In genomic region chr5:93154551-93154950, GRCh38 we compare ENCODE assay signal across 20 cellular contexts.
DNase-seq lines count a peak whose midpoint lies in the region; ATAC-seq and TF ChIP-seq lines count a peak whose summit lies in the region.
"Had no signal": no experiment of that assay in that cellular context is flagged by ENCODE, and none has a peak within 500 bp of the region (broad histone marks: within the 10 kb centered on the region; RNA-seq: fewer than 3 reads in every experiment).

No MANE protein-coding gene starts in this region.

- no peak for TF ChIP-seq POLR2A in IMR-90 (IDR thresholded peaks at IDR 0.05; ENCODE audit: low read depth, low read length)

- H4K5ac ChIP-seq in IMR-90 (ENCODE audit: low read depth, low read length) = no peak overlapping the region

- H3K4me3 ChIP-seq in IMR-90 (ENCODE audit: insufficient read depth, low read depth, low read length) = no peak overlapping the region
- H3K4me3 ChIP-seq in brain microvascular endothelial cell (ENCODE audit: low read depth, low read length) = no peak overlapping the region
- H3K4me3 ChIP-seq: A549, GM23248 had no signal

- H2AK9ac ChIP-seq in IMR-90 (replicated peaks; ENCODE audit: low read depth, low read length, poor library complexity) = no peak overlapping the region

- H3K4me1 ChIP-seq in IMR-90 (ENCODE audit: control insufficient read depth, insufficient read depth, low read length) = peaks cover 12% of the 10 kb centered on the region

- POLR2A ChIA-PET in IMR-90 (lab: Charles Lee; ENCODE audit: unreplicated experiment) = no interaction called here

- H3K9ac ChIP-seq in IMR-90 (ENCODE audit: low read depth, low read length) = no peak overlapping the region
- H3K9ac ChIP-seq: GM23248 had no signal

- in situ Hi-C loops in IMR-90 (cut with MboI; ENCODE audit: low sequenced_read_pairs) = no loop called here
- in situ Hi-C loops in brain microvascular endothelial cell (cut with HindIII; ENCODE audit: low pct_ligation_motif_present, low sequenced_read_pairs) = no loop called here

- H2BK20ac ChIP-seq in IMR-90 (ENCODE audit: low read depth, low read length) = no peak overlapping the region

- H3K27ac ChIP-seq in IMR-90 (ENCODE audit: insufficient read depth, low read length) = no peak overlapping the region
- H3K27ac ChIP-seq in brain microvascular endothelial cell = no peak overlapping the region
- H3K27ac ChIP-seq: A549, GM23248 had no signal

- no peak overlapping the region for H2BK15ac ChIP-seq in IMR-90 (ENCODE audit: low read depth, low read length)

- WGBS in IMR-90 (ENCODE audit: extremely low coverage in 2 of 2, insufficient read length in 1 of 2), 2 experiments = no CpG with 5 or more reads among the region's 1 CpG

- peaks cover 0 to 3% of the 10 kb centered on the region in 2 experiments; a peak in 1 of 4 replicates for H3K79me1 ChIP-seq in IMR-90 (ENCODE audit: low read depth in 1 of 2, low read length in 2 of 2)

- BruUV-seq in IMR-90 (replicated peaks; lab: Mats Ljungman, UMichigan) = no TSS peak

- intact Hi-C loops in IMR-90 (cut with micrococcal nuclease) = no loop called here
- intact Hi-C loops in posterior vena cava (cut with DNase I) = no loop called here

- no peak overlapping the region for H3K56ac ChIP-seq in IMR-90 (ENCODE audit: extremely low read depth, insufficient read depth, low read length)

- no peak overlapping the region for H2AFZ ChIP-seq in IMR-90 (replicated peaks; ENCODE audit: low read length, poor library complexity)
- H2AFZ ChIP-seq: GM23248 had no signal

- no peaks in the 10 kb centered on the region for H4K20me1 ChIP-seq in IMR-90 (ENCODE audit: insufficient read depth, low read length)

- no peaks in the 10 kb centered on the region for H3K36me3 ChIP-seq in IMR-90 (ENCODE audit: control insufficient read depth, insufficient read depth, low read length)
- H3K36me3 ChIP-seq in brain microvascular endothelial cell (replicated peaks) = no peaks in the 10 kb centered on the region

- H4K8ac ChIP-seq in IMR-90 (ENCODE audit: low read depth in 2 of 2, low read length in 2 of 2) = no peak overlapping the region

- peak; percentile 28 for DNase-seq in ELR (ENCODE audit: low read depth)
- peak; percentile 40 for DNase-seq in IMR-90
- DNase-seq in brain microvascular endothelial cell = peak; percentile 20
- DNase-seq in iris pigment epithelial cell (ENCODE audit: low read depth) = peak; percentile 36
- DNase-seq in posterior vena cava (ENCODE audit: low spot score) = no peak
- DNase-seq in activated CD4-positive, alpha-beta T cell treated with anti-CD3 and anti-CD28 coated beads for 4 hours = no peak
- DNase-seq in MV-4-11 (lab: John Stamatoyannopoulos, UW) = no peak
- DNase-seq: 8988T; ACHN; C1 segment of cervical spinal cord; Calu3; CD4-positive, alpha-beta memory T cell; COR-L47; DMS53; DMS79 treated with DMSO at 0.1 percent for 48 hours; GM23248; H7; HCEC 1CT had no signal

- no peak overlapping the region for H2BK120ac ChIP-seq in IMR-90 (ENCODE audit: low read depth, low read length)

- no peak overlapping the region for H3K14ac ChIP-seq in IMR-90 (replicated peaks; ENCODE audit: low read depth, low read length)

- no peak overlapping the region for H3K23ac ChIP-seq in IMR-90 (ENCODE audit: low read depth, low read length)

- CTCF ChIA-PET in IMR-90 (lab: Yijun Ruan, JAX) = no interaction called here

- H2BK5ac ChIP-seq in IMR-90 (ENCODE audit: low read depth, low read length, poor library complexity, severe bottlenecking) = no peak overlapping the region

- H3K18ac ChIP-seq in IMR-90 (ENCODE audit: low read depth, low read length) = no peak overlapping the region

- no peak for TF ChIP-seq RAD21 in IMR-90 (IDR thresholded peaks at IDR 0.05; ENCODE audit: low read length)

- dilution Hi-C loops in IMR-90 (cut with HindIII; ENCODE audit: low sequenced_read_pairs, unreplicated experiment) = no loop called here

- H2AK5ac ChIP-seq in IMR-90 (ENCODE audit: low read depth, low read length) = no peak overlapping the region

- TF ChIP-seq CTCF in IMR-90 (conservative IDR thresholded peaks at IDR 0.05; ENCODE audit: low read depth, low read length) = no peak
- no peak for TF ChIP-seq CTCF in brain microvascular endothelial cell (IDR thresholded peaks at IDR 0.05; ENCODE audit: low read depth, low read length, missing control alignments)

- no peaks in the 10 kb centered on the region for H3K27me3 ChIP-seq in IMR-90 (ENCODE audit: control insufficient read depth, insufficient read depth, low read length)
- no peaks in the 10 kb centered on the region for H3K27me3 ChIP-seq in brain microvascular endothelial cell (replicated peaks)

- H4K91ac ChIP-seq in IMR-90 (ENCODE audit: insufficient read depth, low read depth, low read length) = no peak overlapping the region

- H3K9me3 ChIP-seq in IMR-90 (ENCODE audit: control insufficient read depth, insufficient read depth, low read length) = no peaks in the 10 kb centered on the region
- H3K9me3 ChIP-seq: A549 had no signal

- ATAC-seq in IMR-90 (ENCODE audit: low read depth) = no peak
- no peak for ATAC-seq in GM18502 (IDR thresholded peaks at IDR 0.05; ENCODE audit: poor library complexity, unreplicated experiment)
- ATAC-seq: A549 had no signal

- peaks cover 5% of the 10 kb centered on the region; the same call in 1 of the 2 replicates for H3K9me1 ChIP-seq in IMR-90 (ENCODE audit: insufficient read depth, low read length)

- H3K4me2 ChIP-seq in IMR-90 (ENCODE audit: low read depth, low read length) = no peak overlapping the region
- H3K4me2 ChIP-seq: A549 had no signal

- no peak overlapping the region for H3K4ac ChIP-seq in IMR-90 (ENCODE audit: low read depth, low read length)

TF ChIP-seq in IMR-90, 13 proteins besides CTCF, POLR2A, EP300 and RAD21:
- TF ChIP-seq RCOR1 (IDR thresholded peaks at IDR 0.05; ENCODE audit: insufficient replicate concordance, low read length) (no peak), MAZ (IDR thresholded peaks at IDR 0.05; ENCODE audit: borderline replicate concordance, low read depth, low read length) (no peak), CEBPB (IDR thresholded peaks at IDR 0.05; ENCODE audit: low read depth, low read length) (no peak), MXI1 (IDR thresholded peaks at IDR 0.05; ENCODE audit: borderline replicate concordance, low read depth, low read length) (no peak)

Comparison
In these comparisons a context has a peak if more than half of its experiments do, and no peak if none do; other contexts are left out.
1. DNase-seq: peak in ELR (single experiment), IMR-90 (single experiment), brain microvascular endothelial cell (single experiment) and iris pigment epithelial cell (single experiment); none in posterior vena cava (single experiment), activated CD4-positive, alpha-beta T cell treated with anti-CD3 and anti-CD28 coated beads for 4 hours (0 of 2) and MV-4-11 (single experiment).